In the genomic region with DNA sequence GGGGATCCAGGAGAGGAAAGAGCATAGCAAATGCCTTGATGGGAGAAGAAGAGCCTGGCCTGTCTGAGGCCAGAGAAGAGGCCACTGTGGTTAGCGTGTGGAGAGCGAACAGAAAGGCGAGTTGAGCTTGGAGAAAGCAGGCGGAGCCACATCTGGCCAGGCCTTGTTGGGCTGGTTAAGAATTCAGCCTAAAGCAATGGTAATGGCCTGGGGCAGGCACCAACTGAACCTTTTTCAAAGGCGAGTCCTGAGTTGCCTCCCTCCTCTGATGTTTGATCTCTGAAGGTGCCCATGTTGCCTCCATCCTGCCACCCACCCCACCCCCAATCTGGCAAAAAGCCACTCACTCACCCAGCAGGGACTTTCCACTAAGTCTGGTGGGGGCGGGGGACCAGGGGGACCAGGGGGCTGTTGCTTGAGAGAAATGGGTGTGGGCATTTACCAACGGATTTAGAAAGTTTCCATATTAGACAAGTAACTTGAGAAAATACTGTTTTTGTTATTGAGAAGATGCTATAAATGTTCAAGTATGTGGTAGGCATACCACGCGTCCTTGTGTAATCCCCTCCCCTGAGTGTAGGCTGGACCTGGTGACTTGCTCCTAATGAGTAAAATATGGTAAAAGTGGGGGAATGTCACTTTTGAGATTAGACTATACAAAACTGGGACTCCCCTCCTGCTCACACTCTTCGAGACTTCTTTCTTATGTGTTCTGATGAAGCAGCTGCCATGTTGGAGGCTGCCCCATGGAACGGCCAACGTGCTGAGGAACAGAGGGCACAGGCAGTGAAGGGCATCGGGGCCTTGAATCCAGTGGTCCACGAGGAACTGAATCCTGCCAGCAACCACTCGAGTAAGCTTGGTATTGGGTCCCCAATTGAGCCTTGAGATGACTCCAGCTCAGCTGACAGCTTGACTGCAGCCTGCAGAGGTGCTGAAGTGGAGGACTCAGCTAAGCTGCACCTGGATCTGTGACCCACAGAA, we compare ENCODE assay signal across 9 cellular contexts. TPM values are rescaled to one million over a fixed set of nuclear protein-coding genes. Genes with fewer than 3 reads are reported as not detected.
DNase-seq lines count a peak whose midpoint lies in the region; ATAC-seq and TF ChIP-seq lines count a peak whose summit lies in the region.
"Had no signal": no experiment of that assay in that cellular context is flagged by ENCODE, and none has a peak within 500 bp of the region (broad histone marks: within the 10 kb centered on the region; RNA-seq: fewer than 3 reads in every experiment).

No MANE protein-coding gene starts in this region.

- no peak for TF ChIP-seq CTCF in GM13977 (IDR thresholded peaks at IDR 0.05; ENCODE audit: extremely low read depth, insufficient read depth, missing control alignments)

- in situ Hi-C loops in GM13977 (cut with MboI; ENCODE audit: low pct_unique_long_range_greater_than_20kb, low sequenced_read_pairs, unreplicated experiment), result loop anchor here (10.0 kb wide), 1 partner anchor 166 kb away; the partner anchor contains the start of gene GJD3

- no peak for ATAC-seq in GM18873 (IDR thresholded peaks at IDR 0.05; ENCODE audit: low FRiP score, unreplicated experiment)

- peak; percentile 62 for DNase-seq in GM13977 (ENCODE audit: low spot score)
- peak; percentile 53 for DNase-seq in activated CD4-positive, CD25-positive, alpha-beta regulatory T cell treated with anti-CD3 and anti-CD28 coated beads, Interleukin-2, amount 50 U/mL, for 72 hours
- peak; percentile 48 for DNase-seq in central memory CD4-positive, alpha-beta T cell
- peak; percentile 87 for DNase-seq in stimulated activated CD4-positive, alpha-beta T cell treated with anti-CD3 and anti-CD28 coated beads, Interleukin-4, amount 100 ng/mL, for 24 hours
- DNase-seq in cerebellum (ENCODE audit: low spot score), result no peak
- DNase-seq in NCI-H774 (lab: John Stamatoyannopoulos, UW), result no peak
- no peak for DNase-seq in COR-L47 (lab: John Stamatoyannopoulos, UW)

RNA-seq across cellular contexts. Expression of gene TNS4, which starts 29.9 kb away (rescaled TPM):
- not detected for total RNA-seq in cerebellum
- total RNA-seq: SJSA1 had no signal

RNA-seq across cellular contexts. Expression of gene CCR7, which starts 34.0 kb away (rescaled TPM):
- total RNA-seq in cerebellum, result not detected
- total RNA-seq: SJSA1 had no signal

Comparison
In these comparisons a context has a peak if more than half of its experiments do, and no peak if none do; other contexts are left out.
1. DNase-seq: peak in GM13977 (single experiment), activated CD4-positive, CD25-positive, alpha-beta regulatory T cell treated with anti-CD3 and anti-CD28 coated beads, Interleukin-2, amount 50 U/mL, for 72 hours (single experiment), central memory CD4-positive, alpha-beta T cell (single experiment) and stimulated activated CD4-positive, alpha-beta T cell treated with anti-CD3 and anti-CD28 coated beads, Interleukin-4, amount 100 ng/mL, for 24 hours (single experiment); none in cerebellum (single experiment), NCI-H774 (single experiment) and COR-L47 (single experiment).